25 cellular contexts compared by ENCODE assay signal in genomic region chr3:36428444-36428843, GRCh38. TPM values are rescaled to one million over a fixed set of nuclear protein-coding genes. Genes with fewer than 3 reads are reported as not detected.
"Had no signal": no experiment of that assay in that cellular context is flagged by ENCODE, and none has a peak within 500 bp of the region (broad histone marks: within the 10 kb centered on the region; RNA-seq: fewer than 3 reads in every experiment).

No MANE protein-coding gene starts in this region.

- ATAC-seq: effector memory CD8-positive, alpha-beta T cell; left colon; left ventricle myocardium superior; natural killer cell had no signal

- H2AFZ ChIP-seq: neural progenitor cell, parathyroid adenoma had no signal

- H3K27ac ChIP-seq: coronary artery, esophagus squamous epithelium, neural progenitor cell, parathyroid adenoma, right lobe of liver, stomach, thyroid gland had no signal

- H3K36me3 Mint-ChIP-seq: immature natural killer cell, memory B cell, natural killer cell, neural progenitor cell had no signal

- H3K27me3 Mint-ChIP-seq: effector memory CD8-positive, alpha-beta T cell; memory B cell; progenitor cell of endocrine pancreas had no signal

- H3K4me2 ChIP-seq: neural progenitor cell had no signal

- H3K9me3 ChIP-seq: esophagus squamous epithelium, right lobe of liver, stomach, thyroid gland had no signal

- H3K36me3 ChIP-seq: esophagus squamous epithelium, neural progenitor cell, right lobe of liver, stomach, thyroid gland had no signal

- H3K79me2 ChIP-seq: parathyroid adenoma had no signal

- H3K4me1 Mint-ChIP-seq: immature natural killer cell, memory B cell, natural killer cell, neural progenitor cell had no signal

- H3K27ac Mint-ChIP-seq: effector memory CD8-positive, alpha-beta T cell; immature natural killer cell; memory B cell; natural killer cell; neural progenitor cell; progenitor cell of endocrine pancreas had no signal

- H3K4me1 ChIP-seq: esophagus squamous epithelium, neural progenitor cell, parathyroid adenoma, right lobe of liver, stomach, thyroid gland had no signal

- H3K27me3 ChIP-seq: esophagus squamous epithelium, neural progenitor cell, right lobe of liver, stomach, thyroid gland had no signal

- DNase-seq: effector memory CD8-positive, alpha-beta T cell; erythroblast; esophagus squamous epithelium; hypothalamus; immature natural killer cell; islet precursor cell; kidney glomerular epithelial cell; left colon; left ventricle myocardium superior; natural killer cell; right lobe of liver; small intestine; stimulated activated CD4-positive, alpha-beta T cell treated with anti-CD3 and anti-CD28 coated beads, Interleukin-15, amount 100 ng/mL, for 24 hours; stimulated activated CD4-positive, alpha-beta T cell treated with anti-CD3 and anti-CD28 coated beads, Interleukin-4, amount 100 ng/mL, for 1 hour; stimulated activated CD8-positive, alpha-beta memory T cell treated with anti-CD3 and anti-CD28 coated beads, Interleukin-4, amount 100 ng/mL, for 48 hours; stimulated activated naive CD4-positive, alpha-beta T cell; stomach; thyroid gland; trophoblast cell had no signal

- H3K4me3 Mint-ChIP-seq: effector memory CD8-positive, alpha-beta T cell; immature natural killer cell; memory B cell; natural killer cell; neural progenitor cell had no signal

- H3K4me3 ChIP-seq: coronary artery, esophagus squamous epithelium, lung, neural progenitor cell, right lobe of liver, stomach, thyroid gland had no signal

- H3K9me3 Mint-ChIP-seq: effector memory CD8-positive, alpha-beta T cell; memory B cell; neural progenitor cell had no signal

RNA-seq across cellular contexts. Expression of gene STAC, which starts 48.1 kb away (rescaled TPM):
- total RNA-seq: natural killer cell had no signal
- polyA plus RNA-seq: immature natural killer cell had no signal
